16 cellular contexts compared by ENCODE assay signal in genomic region chr9:95036676-95037075, GRCh38.
DNase-seq lines count a peak whose midpoint lies in the region; ATAC-seq, FAIRE-seq and TF ChIP-seq lines count a peak whose summit lies in the region.
"Had no signal": no experiment of that assay in that cellular context is flagged by ENCODE, and none has a peak within 500 bp of the region (broad histone marks: within the 10 kb centered on the region; RNA-seq: fewer than 3 reads in every experiment).

No MANE protein-coding gene starts in this region.

- H3K27ac ChIP-seq in HepG2 (ENCODE audit: extremely low read length, insufficient read depth, low read length): no peak overlapping the region
- H3K27ac ChIP-seq in right lobe of liver: no peak overlapping the region
- H3K27ac ChIP-seq in right cardiac atrium (ENCODE audit: low read length): no peak overlapping the region

- no peak overlapping the region for H2AFZ ChIP-seq in HepG2 (ENCODE audit: low read length)

- intact Hi-C loops in HepG2 (cut with micrococcal nuclease; ENCODE audit: unreplicated experiment) (no loop called here), right lobe of liver (cut with DNase I) (no loop called here), sciatic nerve (cut with DNase I) (no loop called here), right cardiac atrium (cut with DNase I) (no loop called here)

- in situ Hi-C loops in HepG2 (cut with HindIII; ENCODE audit: extremely low pct_ligation_motif_present, low pct_unique_long_range_greater_than_20kb): no loop called here

- BruUV-seq in HepG2 (replicated peaks; lab: Mats Ljungman, UMichigan): no TSS peak

- 93% methylated on average over 2 of the region's 2 CpGs for WGBS in HepG2 (ENCODE audit: low lambda C conversion rate)
- 91% methylated on average over 1 of the region's 2 CpGs for WGBS in right lobe of liver (ENCODE audit: insufficient coverage, low coverage, low lambda C conversion rate, missing lambda C conversion rate)
- WGBS in right cardiac atrium: 67% methylated on average over 2 of the region's 2 CpGs

- no peak overlapping the region for H3K4me2 ChIP-seq in HepG2 (ENCODE audit: low read depth, low read length)
- H3K4me2 ChIP-seq in skeletal muscle satellite cell (ENCODE audit: low read length): peak overlapping the region; percentile 2

- peaks cover 94% of the 10 kb centered on the region for H3K79me2 ChIP-seq in HepG2 (ENCODE audit: insufficient read depth, low read length)

- TF ChIP-seq EP300 in HepG2 (IDR thresholded peaks at IDR 0.05; ENCODE audit: low read depth in 2 of 2, low read length in 2 of 2) (no peak), HepG2 (CRISPR knock-in tag; IDR thresholded peaks at IDR 0.05; ENCODE audit: borderline replicate concordance) (no peak)

- peaks cover 25% of the 10 kb centered on the region; the same call in 1 of the 2 replicates for H4K20me1 ChIP-seq in HepG2 (ENCODE audit: insufficient read depth, low read length)

- TF ChIP-seq CTCF in HepG2 (CRISPR knock-in tag; IDR thresholded peaks at IDR 0.05) (no peak), right lobe of liver (IDR thresholded peaks at IDR 0.05) (no peak)

- POLR2A ChIA-PET in HepG2 (lab: Yijun Ruan, JAX): interaction anchor here (1.1 kb wide), 1 partner anchor 33 kb away, joined by 3 read pairs; no protein-coding TSS in a partner anchor

- H3K4me3 ChIP-seq in HepG2 (replicated peaks in 1 of 3; ENCODE audit: insufficient read depth in 1 of 3, low read depth in 2 of 3, low read length in 3 of 3) (no peak overlapping the region), right lobe of liver (no peak overlapping the region), skeletal muscle satellite cell (ENCODE audit: low read length) (no peak overlapping the region), right cardiac atrium (ENCODE audit: low read length) (no peak overlapping the region)
- H3K4me3 ChIP-seq: cardiac muscle cell had no signal

- no peak for TF ChIP-seq RAD21 in HepG2 (CRISPR knock-in tag; IDR thresholded peaks at IDR 0.05)

- no peak for DNase-seq in HepG2 (ENCODE audit: low spot score)
- DNase-seq in right lobe of liver: no peak
- DNase-seq in medulla oblongata (ENCODE audit: extremely low spot score): peak; percentile 76
- no peak for DNase-seq in sciatic nerve (ENCODE audit: low spot score)
- no peak for DNase-seq in right cardiac atrium
- DNase-seq: activated CD4-positive, alpha-beta T cell treated with anti-CD3 and anti-CD28 coated beads for 1 hour; CD4-positive, CD25-positive, alpha-beta regulatory T cell; DMS153; NCI-H1105 treated with DMSO at 0.1 percent for 48 hours; stimulated activated CD4-positive, alpha-beta T cell treated with anti-CD3 and anti-CD28 coated beads, Interleukin-2, amount 100 ng/mL, for 48 hours had no signal

- no peaks in the 10 kb centered on the region for H3K27me3 ChIP-seq in HepG2 (ENCODE audit: control insufficient read depth in 1 of 2, insufficient read depth in 2 of 2, low read length in 2 of 2)
- H3K27me3 ChIP-seq in right lobe of liver: no peaks in the 10 kb centered on the region
- no peaks in the 10 kb centered on the region for H3K27me3 ChIP-seq in skeletal muscle satellite cell (ENCODE audit: control insufficient read depth, insufficient read depth, low read length)
- H3K27me3 ChIP-seq in right cardiac atrium (ENCODE audit: control insufficient read depth, insufficient read depth): no peaks in the 10 kb centered on the region
- H3K27me3 ChIP-seq: cardiac muscle cell had no signal

- CTCF ChIA-PET in HepG2 (lab: Yijun Ruan, JAX; ENCODE audit: low intra/inter-chr PET ratio, low total read pairs): no interaction called here

- H3K9ac ChIP-seq in HepG2 (ENCODE audit: insufficient read depth, low read depth, low read length): no peak overlapping the region
- peak overlapping the region; percentile 56 for H3K9ac ChIP-seq in skeletal muscle satellite cell (ENCODE audit: low read depth, low read length)

- FAIRE-seq in HepG2 (lab: Jason Lieb, UNC): no peak
- FAIRE-seq: GM12891 had no signal

- TF ChIP-seq POLR2A in HepG2 (IDR thresholded peaks at IDR 0.05; ENCODE audit: insufficient read depth in 1 of 2, low read depth in 2 of 2, low read length in 2 of 2) (no peak), right lobe of liver (IDR thresholded peaks at IDR 0.05) (no peak)

- H3K36me3 ChIP-seq in HepG2 (replicated peaks in 1 of 2; ENCODE audit: control insufficient read depth in 1 of 2, insufficient read depth in 2 of 2, low read length in 2 of 2) (peaks cover 9 to 56% of the 10 kb centered on the region in 2 experiments), right lobe of liver (peaks cover 0 to 40% (median 9%) of the 10 kb centered on the region in 4 donors), skeletal muscle satellite cell (ENCODE audit: insufficient read depth, low read length) (peaks cover 63% of the 10 kb centered on the region)

- ATAC-seq in HepG2: no peak
- no peak for ATAC-seq in right lobe of liver
- ATAC-seq in sciatic nerve: no peak
- no peak for ATAC-seq in GM21576 (IDR thresholded peaks at IDR 0.05; ENCODE audit: unreplicated experiment)
- ATAC-seq in right cardiac atrium: no peak
- ATAC-seq in GM21723 (IDR thresholded peaks at IDR 0.05; ENCODE audit: unreplicated experiment): no peak
- ATAC-seq: natural killer cell treated with Interleukin-12 subunit alpha and Interleukin-12 subunit beta and Interleukin-15 and Interleukin-18, amount 100 ng/mL, for 72 hours had no signal

- no peaks in the 10 kb centered on the region for H3K9me3 ChIP-seq in HepG2 (ENCODE audit: low read length)
- no peaks in the 10 kb centered on the region for H3K9me3 ChIP-seq in right lobe of liver
- no peaks in the 10 kb centered on the region for H3K9me3 ChIP-seq in skeletal muscle satellite cell (replicated peaks; ENCODE audit: low read length)
- no peaks in the 10 kb centered on the region for H3K9me3 ChIP-seq in right cardiac atrium (ENCODE audit: control insufficient read depth, low read length)

- H3K4me1 ChIP-seq in HepG2 (ENCODE audit: insufficient read depth, low read length) (peaks cover 68% of the 10 kb centered on the region), right lobe of liver (peaks cover 0 to 30% (median 8%) of the 10 kb centered on the region in 4 donors), skeletal muscle satellite cell (ENCODE audit: control insufficient read depth, insufficient read depth, low read length) (peaks cover 51% of the 10 kb centered on the region), right cardiac atrium (ENCODE audit: control insufficient read depth, insufficient read depth, low read length) (peaks cover 23% of the 10 kb centered on the region)

TF ChIP-seq in HepG2, 621 proteins besides CTCF, POLR2A, EP300 and RAD21:
- TF ChIP-seq SRF (IDR thresholded peaks at IDR 0.05; ENCODE audit: low read depth, low read length) (no peak), RBM22 (optimal IDR thresholded peaks at IDR 0.05; ENCODE audit: low read length) (peak; percentile 45)
